In the genomic region with DNA sequence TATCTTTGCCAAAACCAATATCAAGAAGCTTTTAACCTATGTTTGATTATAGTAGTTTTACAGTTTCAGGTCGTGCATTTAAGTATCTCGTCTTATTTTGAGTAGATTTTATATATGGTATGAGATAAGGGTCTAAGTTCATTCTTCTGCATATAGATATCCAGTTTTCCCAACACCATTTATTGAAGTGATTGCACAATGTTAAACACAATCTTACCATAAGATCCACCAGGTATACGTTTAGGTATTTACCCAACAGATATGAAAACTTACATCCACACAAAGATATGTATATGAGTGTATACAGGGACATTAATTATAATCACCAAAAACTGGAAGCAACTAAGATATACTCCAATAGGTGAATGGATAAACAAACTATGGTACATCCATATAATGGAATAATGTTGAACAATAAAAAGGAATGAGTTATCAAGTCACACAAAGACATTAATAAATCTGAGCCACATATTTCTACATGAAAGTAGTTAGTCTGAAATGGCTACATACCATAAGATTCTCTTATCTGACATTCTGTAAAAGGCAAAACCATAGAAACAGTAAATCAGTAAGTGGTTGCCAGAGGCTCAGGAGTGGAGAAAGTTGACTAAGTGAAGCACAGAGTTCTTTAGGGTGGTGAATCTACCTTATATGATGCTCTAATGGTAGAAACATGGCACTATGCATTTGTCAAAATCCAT, we compare ENCODE assay signal across 24 cellular contexts.
"Had no signal": no experiment of that assay in that cellular context is flagged by ENCODE, and none has a peak within 500 bp of the region (broad histone marks: within the 10 kb centered on the region; RNA-seq: fewer than 3 reads in every experiment).

No MANE protein-coding gene starts in this region.

- H3K27ac ChIP-seq: coronary artery, esophagus muscularis mucosa, foreskin keratinocyte, heart right ventricle, lower lobe of right lung, neutrophil, parathyroid adenoma, right atrium auricular region, sigmoid colon, spleen, thoracic aorta, tibial nerve, upper lobe of left lung had no signal

- DNase-seq: dermis blood vessel endothelial cell; effector memory CD4-positive, alpha-beta T cell; foreskin keratinocyte; glutamatergic neuron; heart right ventricle; hippocampal formation; islet precursor cell; kidney glomerular epithelial cell; left colon; left ventricle myocardium superior; lower lobe of right lung; naive B cell; sigmoid colon; spleen; stimulated activated naive B cell treated with anti-CD40 and anti-IgM and Interleukin-4, amounts not matched to agents 10 μg/mL and 1 μg/mL and 100 μg/mL, for 72 hours; upper lobe of left lung had no signal

- H3K27me3 ChIP-seq: esophagus muscularis mucosa, foreskin keratinocyte, heart right ventricle, neutrophil, right atrium auricular region, sigmoid colon, spleen, tibial nerve, upper lobe of left lung had no signal

- H3K4me3 ChIP-seq: coronary artery, esophagus muscularis mucosa, heart right ventricle, lower lobe of right lung, right atrium auricular region, sigmoid colon, spleen, thoracic aorta, tibial nerve, upper lobe of left lung had no signal

- H2AFZ ChIP-seq: parathyroid adenoma had no signal

- H3K36me3 ChIP-seq: esophagus muscularis mucosa, heart right ventricle, lower lobe of right lung, neutrophil, right atrium auricular region, sigmoid colon, spleen, thoracic aorta, tibial nerve, upper lobe of left lung had no signal

- ATAC-seq: foreskin keratinocyte; heart right ventricle; left colon; left ventricle myocardium superior; lower lobe of right lung; natural killer cell treated with Interleukin-12 subunit alpha and Interleukin-12 subunit beta and Interleukin-15 and Interleukin-18, amount 100 ng/mL, for 72 hours; stimulated activated naive B cell treated with anti-CD40 and anti-IgM and Interleukin-4, amounts not matched to agents 10 μg/mL and 1 μg/mL and 100 μg/mL, for 72 hours had no signal

- H3K9me3 ChIP-seq: esophagus muscularis mucosa, lower lobe of right lung, neutrophil, right atrium auricular region, thoracic aorta, tibial nerve, upper lobe of left lung had no signal

- H3K9ac ChIP-seq: parathyroid adenoma had no signal

- H3K4me1 ChIP-seq: lower lobe of right lung, parathyroid adenoma, spleen, tibial nerve, upper lobe of left lung had no signal
